Comparison of ENCODE assay signal across 27 cellular contexts in the genomic region with DNA sequence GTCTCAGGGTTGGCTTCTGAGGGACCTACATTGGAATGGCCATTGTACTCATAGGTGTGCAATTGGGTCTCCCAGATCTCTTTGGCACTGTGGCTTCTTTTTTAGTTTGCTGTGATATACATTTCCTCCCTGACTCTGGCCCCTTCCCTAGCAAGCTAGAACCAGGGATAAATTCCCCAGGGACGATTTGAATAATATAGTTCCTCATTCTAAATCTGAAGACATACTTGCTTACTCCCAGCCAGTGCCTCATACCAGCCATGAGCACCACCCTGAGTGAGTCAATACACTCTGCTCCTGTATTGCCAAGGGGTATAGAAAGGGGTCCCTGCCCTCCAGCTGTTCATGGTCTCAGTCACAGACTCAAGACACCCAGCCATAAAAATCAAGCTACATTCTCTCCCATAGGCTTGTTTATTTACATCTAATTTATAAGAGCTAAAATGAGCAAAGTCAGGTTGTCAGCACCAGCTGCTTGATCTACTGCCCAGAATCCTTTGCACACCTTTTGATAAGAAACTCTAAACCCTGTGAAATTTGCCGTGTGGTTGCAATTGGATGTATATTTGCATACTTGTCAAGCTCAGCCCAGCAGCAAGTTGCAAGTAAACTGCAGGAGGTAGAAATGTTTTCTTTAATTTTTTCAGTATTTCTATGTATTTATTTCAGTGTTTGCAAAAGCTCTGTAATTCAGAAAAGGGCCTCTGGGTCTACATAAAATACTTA.
"Had no signal": no experiment of that assay in that cellular context is flagged by ENCODE, and none has a peak within 500 bp of the region (broad histone marks: within the 10 kb centered on the region; RNA-seq: fewer than 3 reads in every experiment).

No MANE protein-coding gene starts in this region.

- ATAC-seq: activated CD8-positive, alpha-beta T cell treated with anti-CD3 and anti-CD28 coated beads, Interleukin-2, amount 10 ng/mL, durations not matched to agents 7 days and 5 days; activated naive CD4-positive, alpha-beta T cell treated with anti-CD3 and anti-CD28 coated beads, Interleukin-2, amount 50 U/mL, for 72 hours; body of pancreas had no signal

- H3K4me1 ChIP-seq: adrenal gland, body of pancreas, breast epithelium had no signal

- H3K4me3 ChIP-seq: adrenal gland, body of pancreas, breast epithelium had no signal

- H3K27ac ChIP-seq: adrenal gland, body of pancreas, breast epithelium had no signal

- H3K4me1 Mint-ChIP-seq: activated CD4-positive, alpha-beta T cell treated with anti-CD3 and anti-CD28 coated beads, Interleukin-2, amount 10 ng/mL, durations not matched to agents 7 days and 5 days had no signal

- H3K36me3 ChIP-seq: adrenal gland, breast epithelium had no signal

- H3K4me3 Mint-ChIP-seq: activated CD4-positive, alpha-beta T cell treated with anti-CD3 and anti-CD28 coated beads, Interleukin-2, amount 10 ng/mL, durations not matched to agents 7 days and 5 days; activated CD8-positive, alpha-beta T cell treated with anti-CD3 and anti-CD28 coated beads, Interleukin-2, amount 10 ng/mL, durations not matched to agents 7 days and 5 days; activated naive CD4-positive, alpha-beta T cell treated with anti-CD3 and anti-CD28 coated beads for 36 hours; activated T-cell treated with anti-CD3 and anti-CD28 coated beads, Interleukin-2, amount 50 U/mL, for 24 hours; T-helper 2 cell treated with Interferon-gamma antibody and Interleukin-4, amounts not matched to agents 5 μg/mL and 100 μg/mL, for 36 hours had no signal

- H3K36me3 Mint-ChIP-seq: activated naive CD4-positive, alpha-beta T cell treated with anti-CD3 and anti-CD28 coated beads, Interleukin-2, amount 50 U/mL, for 72 hours had no signal

- H3K27me3 Mint-ChIP-seq: activated CD4-positive, alpha-beta T cell treated with anti-CD3 and anti-CD28 coated beads, Interleukin-2, amount 10 ng/mL, durations not matched to agents 7 days and 5 days; activated T-cell treated with anti-CD3 and anti-CD28 coated beads, Interleukin-2, amount 50 U/mL, for 24 hours had no signal

- H3K27me3 ChIP-seq: adrenal gland, body of pancreas, breast epithelium had no signal

- H3K27ac Mint-ChIP-seq: activated CD4-positive, alpha-beta T cell treated with anti-CD3 and anti-CD28 coated beads, Interleukin-2, amount 10 ng/mL, durations not matched to agents 7 days and 5 days; activated CD8-positive, alpha-beta T cell treated with anti-CD3 and anti-CD28 coated beads, Interleukin-2, amount 10 ng/mL, durations not matched to agents 7 days and 5 days; activated naive CD4-positive, alpha-beta T cell treated with anti-CD3 and anti-CD28 coated beads for 36 hours; activated naive CD4-positive, alpha-beta T cell treated with anti-CD3 and anti-CD28 coated beads, Interleukin-2, amount 50 U/mL, for 72 hours; activated T-cell treated with anti-CD3 and anti-CD28 coated beads, Interleukin-2, amount 50 U/mL, for 24 hours; activated T-helper 2 cell treated with anti-CD3 and anti-CD28 coated beads, Interferon-gamma antibody, Interleukin-2, Interleukin-4, amounts not matched to agents 10 μg/mL and 5 μg/mL and 100 μg/mL, durations not matched to agents 14 hours and 24 hours and 36 hours; T-helper 2 cell treated with Interferon-gamma antibody and Interleukin-4, amounts not matched to agents 5 μg/mL and 100 μg/mL, for 36 hours had no signal

- DNase-seq: activated CD4-positive, alpha-beta T cell treated with anti-CD3 and anti-CD28 coated beads, Interleukin-2, amount 10 ng/mL, durations not matched to agents 7 days and 5 days; activated CD4-positive, alpha-beta T cell treated with anti-CD3 and anti-CD28 coated beads, Interleukin-2, amount 50 U/mL, for 48 hours; activated CD8-positive, alpha-beta T cell treated with anti-CD3 and anti-CD28 coated beads, Interleukin-2, amount 10 ng/mL, durations not matched to agents 7 days and 5 days; activated gamma-delta T cell; activated naive CD4-positive, alpha-beta T cell treated with anti-CD3 and anti-CD28 coated beads for 36 hours; activated T-cell treated with anti-CD3 and anti-CD28 coated beads, Interleukin-2, amount 50 U/mL, for 24 hours; caudate nucleus; cerebellar nuclear complex; Karpas-422; KBM-7; NCI-H1092; NCI-H1436 treated with DMSO at 0.1 percent for 48 hours; NCI-H1694 treated with DMSO at 0.1 percent for 48 hours; NCI-H2029; NCI-H2107; NCI-H226; NCI-H446 treated with DMSO at 0.1 percent for 48 hours; NCI-H524; NCI-H748 treated with DMSO at 0.1 percent for 48 hours; NK-92 treated with Interleukin-12 subunit alpha and Interleukin-12 subunit beta, amount 100 ng/mL, for 24 hours; Right ventricle myocardium superior had no signal
